8 cellular contexts compared by ENCODE assay signal in genomic region chr17:56597495-56597990, GRCh38. TPM values are rescaled to one million over a fixed set of nuclear protein-coding genes. Genes with fewer than 3 reads are reported as not detected.
DNase-seq lines count a peak whose midpoint lies in the region; ATAC-seq and TF ChIP-seq lines count a peak whose summit lies in the region.

No MANE protein-coding gene starts in this region.

- H4K20me1 ChIP-seq in BLaER1, result peaks cover 9% of the 10 kb centered on the region; the same call in 1 of the 2 replicates
- H4K20me1 ChIP-seq in IMR-90 (ENCODE audit: insufficient read depth, low read length), result no peaks in the 10 kb centered on the region

- CTCF ChIA-PET in IMR-90 (lab: Yijun Ruan, JAX), result interaction anchor here (1.4 to 1.5 kb wide), 2 partner anchors 118 to 182 kb away, joined by 4 to 5 read pairs; no protein-coding TSS in a partner anchor

- peak overlapping the region; percentile 16 for H3K18ac ChIP-seq in IMR-90 (ENCODE audit: low read depth, low read length)

- H3K9me3 ChIP-seq in BLaER1 (no peaks in the 10 kb centered on the region), IMR-90 (ENCODE audit: control insufficient read depth, insufficient read depth, low read length) (no peaks in the 10 kb centered on the region)

- no peak overlapping the region for H2BK20ac ChIP-seq in IMR-90 (ENCODE audit: low read depth, low read length)

- DNase-seq in IMR-90 (peak; percentile 26), astrocyte of the cerebellum (ENCODE audit: low read depth) (no peak), neural crest cell (ENCODE audit: low read depth, low spot score) (peak; percentile 26), cerebellum (ENCODE audit: low spot score) (no peak)

- WGBS in IMR-90 (ENCODE audit: extremely low coverage in 2 of 2, insufficient read length in 1 of 2), 2 experiments, result 0% methylated on average over 7 of the region's 41 CpGs; no CpG with 5 or more reads in 1 of the 2 experiments

- H3K27me3 Mint-ChIP-seq in neural crest cell (ENCODE audit: low read depth), result peaks cover 55% of the 10 kb centered on the region

- H3K27ac Mint-ChIP-seq in neural crest cell (ENCODE audit: unreplicated experiment), result no peak overlapping the region

- peak overlapping the region; percentile 77; the same call in 2 of the 3 replicates for H2BK15ac ChIP-seq in IMR-90 (ENCODE audit: low read depth, low read length)

- H3K4me3 Mint-ChIP-seq in neural crest cell, result peak overlapping the region; percentile 85

- intact Hi-C loops in IMR-90 (cut with micrococcal nuclease), result loop anchor here (10.0 kb wide), 1 partner anchor 753 kb away; no protein-coding TSS in a partner anchor

- H3K4me3 ChIP-seq in BLaER1 (peak overlapping the region; percentile 94), IMR-90 (ENCODE audit: insufficient read depth, low read depth, low read length) (peak overlapping the region; percentile 52), astrocyte of the cerebellum (ENCODE audit: low read depth, low read length) (peak overlapping the region; percentile 17)

- no TSS peak for BruUV-seq in IMR-90 (replicated peaks; lab: Mats Ljungman, UMichigan)

- TF ChIP-seq CTCF in IMR-90 (conservative IDR thresholded peaks at IDR 0.05; ENCODE audit: low read depth, low read length), result no peak
- TF ChIP-seq CTCF in astrocyte of the cerebellum (IDR thresholded peaks at IDR 0.05; ENCODE audit: low read depth, low read length, missing control alignments), result no peak
- TF ChIP-seq CTCF in neural crest cell (conservative IDR thresholded peaks at IDR 0.05), result no peak

- H3K36me3 ChIP-seq in BLaER1, result no peaks in the 10 kb centered on the region
- no peaks in the 10 kb centered on the region for H3K36me3 ChIP-seq in IMR-90 (ENCODE audit: control insufficient read depth, insufficient read depth, low read length)

- H4K8ac ChIP-seq in IMR-90 (ENCODE audit: low read depth in 2 of 2, low read length in 2 of 2), result peak overlapping the region; percentile 66 to 81; a peak in 2 of 4 replicates

- no peak for TF ChIP-seq RAD21 in IMR-90 (IDR thresholded peaks at IDR 0.05; ENCODE audit: low read length)

- no peaks in the 10 kb centered on the region for H3K36me3 Mint-ChIP-seq in neural crest cell (ENCODE audit: low read depth)

- H3K79me1 ChIP-seq in IMR-90 (ENCODE audit: low read depth in 1 of 2, low read length in 2 of 2), result 0 out of 4 replicates have a peak, but pooled peaks cover 0 to 10% of the 10 kb centered on the region in 2 experiments

- no peak overlapping the region for H3K56ac ChIP-seq in IMR-90 (ENCODE audit: extremely low read depth, insufficient read depth, low read length)

- H2AK9ac ChIP-seq in IMR-90 (replicated peaks; ENCODE audit: low read depth, low read length, poor library complexity), result peak overlapping the region; percentile 79

- H3K9me3 Mint-ChIP-seq in neural crest cell, result no peaks in the 10 kb centered on the region

- dilution Hi-C loops in IMR-90 (cut with HindIII; ENCODE audit: low sequenced_read_pairs, unreplicated experiment), result no loop called here

- no peak for ATAC-seq in IMR-90 (ENCODE audit: low read depth)
- ATAC-seq in HG02610 (IDR thresholded peaks at IDR 0.05; ENCODE audit: unreplicated experiment), result no peak
- no peak for ATAC-seq in HG02970 (IDR thresholded peaks at IDR 0.05; ENCODE audit: low FRiP score, unreplicated experiment)
- ATAC-seq in HG02870 (IDR thresholded peaks at IDR 0.05; ENCODE audit: unreplicated experiment), result no peak

- H2AFZ ChIP-seq in IMR-90 (replicated peaks; ENCODE audit: low read length, poor library complexity), result peak overlapping the region; percentile 86

- H4K5ac ChIP-seq in IMR-90 (ENCODE audit: low read depth, low read length), result peak overlapping the region; percentile 10; the same call in 1 of the 2 replicates

- H3K9me1 ChIP-seq in IMR-90 (ENCODE audit: insufficient read depth, low read length), result 0 out of 2 replicates have a peak, but pooled peaks cover 3% of the 10 kb centered on the region

- POLR2A ChIA-PET in IMR-90 (lab: Charles Lee; ENCODE audit: unreplicated experiment), result interaction anchor here (0.6 kb wide), 1 partner anchor 86 kb away, joined by 7 read pairs; no protein-coding TSS in a partner anchor

- peak overlapping the region; percentile 83 for H2BK5ac ChIP-seq in IMR-90 (ENCODE audit: low read depth, low read length, poor library complexity, severe bottlenecking)

- peak overlapping the region; percentile 20 for H2AK5ac ChIP-seq in IMR-90 (ENCODE audit: low read depth, low read length)

- peak overlapping the region; percentile 56 for H3K4ac ChIP-seq in IMR-90 (ENCODE audit: low read depth, low read length)

- H3K4me2 ChIP-seq in BLaER1, result peak overlapping the region; percentile 84
- peak overlapping the region; percentile 90 for H3K4me2 ChIP-seq in IMR-90 (ENCODE audit: low read depth, low read length)

- no peak for TF ChIP-seq POLR2A in IMR-90 (IDR thresholded peaks at IDR 0.05; ENCODE audit: low read depth, low read length)

- H3K4me1 ChIP-seq in BLaER1 (peaks cover 35% of the 10 kb centered on the region), IMR-90 (ENCODE audit: control insufficient read depth, insufficient read depth, low read length) (peaks cover 13% of the 10 kb centered on the region)

- peak overlapping the region; percentile 79 for H3K9ac ChIP-seq in BLaER1
- H3K9ac ChIP-seq in IMR-90 (ENCODE audit: low read depth, low read length), result peak overlapping the region; percentile 64; the same call in 1 of the 2 replicates

- H4K91ac ChIP-seq in IMR-90 (ENCODE audit: insufficient read depth, low read depth, low read length), result peak overlapping the region; percentile 75; the same call in 1 of the 2 replicates

- H3K14ac ChIP-seq in IMR-90 (replicated peaks; ENCODE audit: low read depth, low read length), result peak overlapping the region; percentile 92; the same call in 1 of the 2 replicates

- peak overlapping the region; percentile 82; the same call in 1 of the 2 replicates for H2BK120ac ChIP-seq in IMR-90 (ENCODE audit: low read depth, low read length)

- in situ Hi-C loops in IMR-90 (cut with MboI; ENCODE audit: low sequenced_read_pairs) (loop anchor here (10.0 to 25.0 kb wide), 2 partner anchors 177 to 340 kb away; no protein-coding TSS in a partner anchor), astrocyte of the cerebellum (cut with HindIII; ENCODE audit: low sequenced_read_pairs) (no loop called here)

- H3K27me3 ChIP-seq in BLaER1 (no peaks in the 10 kb centered on the region; the same call in 1 of the 2 replicates), IMR-90 (ENCODE audit: control insufficient read depth, insufficient read depth, low read length) (no peaks in the 10 kb centered on the region; the same call in 1 of the 2 replicates)

- peak overlapping the region; percentile 84 for H3K27ac ChIP-seq in BLaER1
- H3K27ac ChIP-seq in IMR-90 (ENCODE audit: insufficient read depth, low read length), result no peak overlapping the region; the same call in 1 of the 2 replicates

- peaks cover 22% of the 10 kb centered on the region for H3K4me1 Mint-ChIP-seq in neural crest cell

- H3K23ac ChIP-seq in IMR-90 (ENCODE audit: low read depth, low read length), result peak overlapping the region; percentile 90

TF ChIP-seq in IMR-90, 13 proteins besides CTCF, POLR2A, EP300 and RAD21:
- TF ChIP-seq MXI1 (IDR thresholded peaks at IDR 0.05; ENCODE audit: borderline replicate concordance, low read depth, low read length) (no peak), USF2 (IDR thresholded peaks at IDR 0.05; ENCODE audit: low read depth, low read length) (no peak), RFX5 (IDR thresholded peaks at IDR 0.05; ENCODE audit: low read depth, low read length) (no peak), ELK1 (IDR thresholded peaks at IDR 0.05; ENCODE audit: borderline replicate concordance, low read depth, low read length) (no peak), CHD1 (IDR thresholded peaks at IDR 0.05; ENCODE audit: low read depth, low read length) (no peak), FOS (IDR thresholded peaks at IDR 0.05; ENCODE audit: low read depth, low read length) (no peak), NFE2L2 (IDR thresholded peaks at IDR 0.05; ENCODE audit: low read depth, low read length) (no peak), SMC3 (IDR thresholded peaks at IDR 0.05; ENCODE audit: low read depth, low read length) (no peak), MAFK (IDR thresholded peaks at IDR 0.05; ENCODE audit: low read depth, low read length) (no peak), CEBPB (IDR thresholded peaks at IDR 0.05; ENCODE audit: low read depth, low read length) (no peak), BHLHE40 (IDR thresholded peaks at IDR 0.05; ENCODE audit: low read depth, low read length) (no peak), RCOR1 (IDR thresholded peaks at IDR 0.05; ENCODE audit: insufficient replicate concordance, low read length) (no peak), MAZ (IDR thresholded peaks at IDR 0.05; ENCODE audit: borderline replicate concordance, low read depth, low read length) (no peak)

RNA-seq across cellular contexts. Expression of gene NOG, which starts 4.0 kb away (rescaled TPM):
- total RNA-seq in IMR-90 (2012; rRNA removed), result 11.7 and 13.1 TPM in 2 replicates
- 13.1 and 16.3 TPM in 2 replicates for polyA plus RNA-seq in IMR-90 (2012; rRNA removed)
- 13.5 and 24.3 TPM in 2 replicates for polyA plus RNA-seq in IMR-90 (2012; cell fraction: cytosol; rRNA removed)
- 4.8 and 13.7 TPM in 2 replicates for polyA plus RNA-seq in IMR-90 (2012; cell fraction: nucleus; rRNA removed; ENCODE audit: low replicate concordance)
- total RNA-seq in neural crest cell, result 0.50 and 0.65 TPM in 2 replicates
- 6.9 TPM for total RNA-seq in cerebellum

Comparison
In these comparisons a context has a peak if more than half of its experiments do, and no peak if none do; other contexts are left out.
1. H3K4me3 ChIP-seq: peak in every context shown above with its lines; median percentile 94 in BLaER1; 52 in IMR-90; 17 in astrocyte of the cerebellum.
2. DNase-seq: peak in IMR-90 (single experiment) and neural crest cell (single experiment); none in astrocyte of the cerebellum (single experiment) and cerebellum (single experiment).